Comparison of ENCODE assay signal across 16 cellular contexts in the genomic region with DNA sequence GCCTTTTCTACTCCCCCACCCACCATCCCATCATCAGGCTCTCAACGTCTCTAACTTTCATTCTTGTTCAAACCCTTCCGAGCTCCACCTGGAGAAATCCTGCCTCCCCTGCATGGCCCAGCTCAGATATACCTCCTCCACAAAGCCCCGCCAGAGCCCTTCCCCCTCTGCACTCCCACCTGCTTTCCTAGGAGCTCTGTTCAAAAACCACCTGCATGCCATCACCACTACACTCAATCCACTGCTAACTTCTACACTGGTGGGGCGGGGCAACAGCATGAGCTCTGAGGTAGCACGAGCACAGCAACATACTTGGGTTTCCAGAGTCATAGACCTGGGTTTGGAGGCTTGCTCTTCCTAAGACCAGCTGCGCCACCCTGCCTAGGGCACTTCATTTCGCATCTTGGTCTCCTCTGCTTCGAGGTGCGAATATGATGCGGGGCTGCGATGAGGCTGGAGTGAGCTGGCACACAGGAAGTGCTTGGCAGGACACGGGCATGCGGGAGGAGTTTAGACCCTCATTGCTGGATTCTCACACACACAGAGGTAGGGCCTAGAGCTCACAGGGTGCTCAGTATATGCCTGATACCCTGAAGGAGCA. TPM values are rescaled to one million over a fixed set of nuclear protein-coding genes. Genes with fewer than 3 reads are reported as not detected.
DNase-seq lines count a peak whose midpoint lies in the region; ATAC-seq and TF ChIP-seq lines count a peak whose summit lies in the region.
"Had no signal": no experiment of that assay in that cellular context is flagged by ENCODE, and none has a peak within 500 bp of the region (broad histone marks: within the 10 kb centered on the region; RNA-seq: fewer than 3 reads in every experiment).

No MANE protein-coding gene starts in this region.

- H3K4me3 Mint-ChIP-seq in activated CD4-positive, alpha-beta memory T cell treated with anti-CD3 and anti-CD28 coated beads, Interleukin-2, amount 10 ng/mL, durations not matched to agents 7 days and 5 days: peak overlapping the region; percentile 81

- no peaks in the 10 kb centered on the region for H3K27me3 Mint-ChIP-seq in activated CD4-positive, alpha-beta memory T cell treated with anti-CD3 and anti-CD28 coated beads, Interleukin-2, amount 10 ng/mL, durations not matched to agents 7 days and 5 days

- intact Hi-C loops in Right ventricle myocardium inferior (cut with DNase I): no loop called here

- no peaks in the 10 kb centered on the region for H3K9me2 ChIP-seq in DOHH2 (replicated peaks; ENCODE audit: control insufficient read depth, low read length)

- ATAC-seq in GM21717 (IDR thresholded peaks at IDR 0.05; ENCODE audit: unreplicated experiment) (no peak), Right ventricle myocardium inferior (no peak), GM19397 (IDR thresholded peaks at IDR 0.05; ENCODE audit: unreplicated experiment) (no peak)
- ATAC-seq: psoas muscle had no signal

- H3K4me3 ChIP-seq in BLaER1 (peak overlapping the region; percentile 71), DOHH2 (ENCODE audit: low read length) (peak overlapping the region; percentile 97)
- H3K4me3 ChIP-seq: psoas muscle, SK-N-MC had no signal

- peaks cover 57% of the 10 kb centered on the region for H3K4me1 Mint-ChIP-seq in activated CD4-positive, alpha-beta memory T cell treated with anti-CD3 and anti-CD28 coated beads, Interleukin-2, amount 10 ng/mL, durations not matched to agents 7 days and 5 days

- H3K9me3 Mint-ChIP-seq in activated CD4-positive, alpha-beta memory T cell treated with anti-CD3 and anti-CD28 coated beads, Interleukin-2, amount 10 ng/mL, durations not matched to agents 7 days and 5 days: no peaks in the 10 kb centered on the region

- TF ChIP-seq CTCF in DOHH2 (IDR thresholded peaks at IDR 0.05; ENCODE audit: low read depth, low read length, poor library complexity, severe bottlenecking): no peak

- H3K27ac ChIP-seq in BLaER1 (peak overlapping the region; percentile 86), DOHH2 (ENCODE audit: low read depth, low read length) (peak overlapping the region; percentile 82)
- H3K27ac ChIP-seq: psoas muscle, SK-N-MC had no signal

- H4K20me1 ChIP-seq in BLaER1 (peaks cover 64% of the 10 kb centered on the region), DOHH2 (ENCODE audit: control insufficient read depth, insufficient read depth, low read depth, low read length) (peaks cover 14% of the 10 kb centered on the region)

- CTCF ChIA-PET in activated CD4-positive, alpha-beta memory T cell treated with anti-CD3 and anti-CD28 coated beads, Interleukin-2, amount 10 ng/mL, durations not matched to agents 7 days and 5 days (lab: Charles Lee): interaction anchor here (1.1 to 5.6 kb wide), 9 partner anchors 10 to 146 kb away, joined by 3 to 38 read pairs (median 6); no protein-coding TSS in a partner anchor

- H3K9me3 ChIP-seq in BLaER1 (no peaks in the 10 kb centered on the region), DOHH2 (ENCODE audit: control insufficient read depth, insufficient read depth, low read length) (no peaks in the 10 kb centered on the region)
- H3K9me3 ChIP-seq: psoas muscle had no signal

- POLR2A ChIA-PET in activated CD4-positive, alpha-beta memory T cell treated with anti-CD3 and anti-CD28 coated beads, Interleukin-2, amount 10 ng/mL, durations not matched to agents 7 days and 5 days (lab: Charles Lee): interaction anchor here (0.8 to 20.1 kb wide), 10 partner anchors 10 to 123 kb away, joined by 3 to 354 read pairs (median 40); a partner anchor contains a TSS

- peaks cover 90% of the 10 kb centered on the region for H3K79me2 ChIP-seq in DOHH2 (ENCODE audit: control insufficient read depth, low read length)

- H3F3A ChIP-seq in DOHH2 (ENCODE audit: control insufficient read depth, insufficient read depth): peaks cover 14% of the 10 kb centered on the region; the same call in 1 of the 2 replicates

- H3K27ac Mint-ChIP-seq in activated CD4-positive, alpha-beta memory T cell treated with anti-CD3 and anti-CD28 coated beads, Interleukin-2, amount 10 ng/mL, durations not matched to agents 7 days and 5 days: peak overlapping the region; percentile 67

- H3K9ac ChIP-seq in BLaER1: peak overlapping the region; percentile 29; the same call in 1 of the 2 replicates

- H3K27me3 ChIP-seq in BLaER1 (peaks cover 56% of the 10 kb centered on the region), DOHH2 (ENCODE audit: control insufficient read depth, low read length) (no peaks in the 10 kb centered on the region)

- H3K4me2 ChIP-seq in BLaER1 (peak overlapping the region; percentile 97), DOHH2 (ENCODE audit: low read length) (peak overlapping the region; percentile 97)

- H3K4me1 ChIP-seq in BLaER1: peaks cover 82% of the 10 kb centered on the region
- peaks cover 63% of the 10 kb centered on the region for H3K4me1 ChIP-seq in DOHH2 (ENCODE audit: control insufficient read depth, low read length)
- H3K4me1 ChIP-seq: psoas muscle had no signal

- H3K36me3 ChIP-seq in BLaER1: peaks cover 42% of the 10 kb centered on the region
- H3K36me3 ChIP-seq in DOHH2 (ENCODE audit: control insufficient read depth, low read length): peaks cover 74% of the 10 kb centered on the region

- peaks cover 79% of the 10 kb centered on the region for H3K36me3 Mint-ChIP-seq in activated CD4-positive, alpha-beta memory T cell treated with anti-CD3 and anti-CD28 coated beads, Interleukin-2, amount 10 ng/mL, durations not matched to agents 7 days and 5 days (ENCODE audit: low read depth)

- no peak for DNase-seq in activated CD4-positive, alpha-beta memory T cell treated with anti-CD3 and anti-CD28 coated beads, Interleukin-2, amount 10 ng/mL, durations not matched to agents 7 days and 5 days
- DNase-seq in islet precursor cell (peak; percentile 32), Right ventricle myocardium inferior (ENCODE audit: missing footprints) (no peak), cerebellar nuclear complex (lab: John Stamatoyannopoulos, UW) (no peak)
- DNase-seq: activated CD4-positive, CD25-positive, alpha-beta regulatory T cell treated with anti-CD3 and anti-CD28 coated beads, Interleukin-2, amount 50 U/mL, for 72 hours; effector CD8-positive, alpha-beta T cell; foreskin fibroblast; midbrain; NCI-H2171 treated with DMSO at 0.1 percent for 48 hours; psoas muscle had no signal

RNA-seq across cellular contexts. Expression of a gene that starts 3.5 kb away (rescaled TPM):
- 100 to 1,000 TPM; 229 to 245 TPM for total RNA-seq in activated CD4-positive, alpha-beta memory T cell treated with anti-CD3 and anti-CD28 coated beads, Interleukin-2, amount 10 ng/mL, durations not matched to agents 7 days and 5 days
- total RNA-seq in Right ventricle myocardium inferior: 2.5 TPM
- total RNA-seq: M059J had no signal

RNA-seq across cellular contexts. Expression of a gene that starts 44.5 kb away (rescaled TPM):
- 1 to 10 TPM; 1.7 to 2.1 TPM for total RNA-seq in activated CD4-positive, alpha-beta memory T cell treated with anti-CD3 and anti-CD28 coated beads, Interleukin-2, amount 10 ng/mL, durations not matched to agents 7 days and 5 days
- 0.68 TPM for total RNA-seq in Right ventricle myocardium inferior
- total RNA-seq: M059J had no signal

Comparison
In these comparisons a context has a peak if more than half of its experiments do, and no peak if none do; other contexts are left out.
1. RNA of a gene that starts 3.5 kb away (total RNA-seq): 229 to 245 TPM in activated CD4-positive, alpha-beta memory T cell treated with anti-CD3 and anti-CD28 coated beads, Interleukin-2, amount 10 ng/mL, durations not matched to agents 7 days and 5 days; 2.5 TPM in Right ventricle myocardium inferior (single experiment); every median in the first group is over 10 times any median in the second.